Comparison of ENCODE assay signal across 26 cellular contexts in genomic region chr19:5540208-5540607, GRCh38. TPM values are rescaled to one million over a fixed set of nuclear protein-coding genes. Genes with fewer than 3 reads are reported as not detected.
"Had no signal": no experiment of that assay in that cellular context is flagged by ENCODE, and none has a peak within 500 bp of the region (broad histone marks: within the 10 kb centered on the region; RNA-seq: fewer than 3 reads in every experiment).

No MANE protein-coding gene starts in this region.

- H3K4me1 Mint-ChIP-seq: immature natural killer cell had no signal

- H3K79me2 ChIP-seq: hepatocyte had no signal

- H3K36me3 ChIP-seq: esophagus muscularis mucosa, gastroesophageal sphincter, heart left ventricle, lower lobe of right lung had no signal

- H3K27me3 ChIP-seq: foreskin keratinocyte, hepatocyte had no signal

- H2AFZ ChIP-seq: hepatocyte had no signal

- H3K36me3 Mint-ChIP-seq: mesothelial cell of epicardium had no signal

- H3K4me2 ChIP-seq: hepatocyte had no signal

- DNase-seq: dermis blood vessel endothelial cell; effector CD4-positive, alpha-beta T cell; effector memory CD4-positive, alpha-beta T cell; foreskin keratinocyte; immature natural killer cell; islet precursor cell; kidney; kidney glomerular epithelial cell; left colon; left ventricle myocardium superior; lower lobe of right lung; mesenchymal stem cell; mucosa of descending colon had no signal

- H3K27ac ChIP-seq: coronary artery, esophagus muscularis mucosa, foreskin keratinocyte, gastroesophageal sphincter, hepatocyte, lower lobe of right lung had no signal

- H3K27ac Mint-ChIP-seq: immature natural killer cell, mesothelial cell of epicardium had no signal

- FAIRE-seq: colon, endothelial cell of umbilical vein, frontal cortex, kidney had no signal

- H3K4me3 ChIP-seq: coronary artery, esophagus muscularis mucosa, gastroesophageal sphincter, heart left ventricle, hepatocyte, lower lobe of right lung, mucosa of descending colon had no signal

- H3K4me3 Mint-ChIP-seq: immature natural killer cell, mesothelial cell of epicardium had no signal

- H3K4me1 ChIP-seq: lower lobe of right lung had no signal

RNA-seq across cellular contexts. Expression of gene TINCR, which starts 27.5 kb away (rescaled TPM):
- total RNA-seq: endothelial cell of umbilical vein, epithelial cell of proximal tubule, fibroblast of villous mesenchyme, left lobe of liver, left ventricle myocardium superior, myocyte had no signal
